Comparison of ENCODE assay signal across 16 cellular contexts in genomic region chr5:2696156-2696807, GRCh38. TPM values are rescaled to one million over a fixed set of nuclear protein-coding genes. Genes with fewer than 3 reads are reported as not detected.
A peak's percentile ranks its signal among the peaks of the same experiment; 100 is the strongest.
DNase-seq lines count a peak whose midpoint lies in the region; ATAC-seq and TF ChIP-seq lines count a peak whose summit lies in the region.
"Had no signal": no experiment of that assay in that cellular context is flagged by ENCODE, and none has a peak within 500 bp of the region (broad histone marks: within the 10 kb centered on the region; RNA-seq: fewer than 3 reads in every experiment).

No MANE protein-coding gene starts in this region.

- H2AFZ ChIP-seq in mammary epithelial cell (ENCODE audit: low read depth, low read length) (no peak overlapping the region), hepatocyte (peak overlapping the region; percentile 9)
- H2AFZ ChIP-seq: GM23338 had no signal

- H3K36me3 ChIP-seq in mammary epithelial cell (ENCODE audit: insufficient read depth, low read length) (no peaks in the 10 kb centered on the region), hepatocyte (replicated peaks; ENCODE audit: insufficient read depth, low read depth) (no peaks in the 10 kb centered on the region), sigmoid colon (no peaks in the 10 kb centered on the region)
- H3K36me3 ChIP-seq: BLaER1, HAP-1 had no signal

- H3K27ac Mint-ChIP-seq in MCF 10A (ENCODE audit: low read depth, unreplicated experiment) = peak overlapping the region; percentile 84
- H3K27ac Mint-ChIP-seq in naive thymus-derived CD8-positive, alpha-beta T cell = no peak overlapping the region
- H3K27ac Mint-ChIP-seq: CD4-positive, CD25-positive, alpha-beta regulatory T cell; GM23338 had no signal

- peaks cover 11% of the 10 kb centered on the region for H3K36me3 Mint-ChIP-seq in MCF 10A (ENCODE audit: insufficient read depth, unreplicated experiment)
- no peaks in the 10 kb centered on the region for H3K36me3 Mint-ChIP-seq in naive thymus-derived CD8-positive, alpha-beta T cell
- H3K36me3 Mint-ChIP-seq: CD4-positive, CD25-positive, alpha-beta regulatory T cell had no signal

- H3K4me1 ChIP-seq in mammary epithelial cell (ENCODE audit: insufficient read depth, low read length) (no peaks in the 10 kb centered on the region), hepatocyte (ENCODE audit: insufficient read depth) (no peaks in the 10 kb centered on the region), sigmoid colon (no peaks in the 10 kb centered on the region)
- H3K4me1 ChIP-seq: BLaER1, HAP-1 had no signal

- no peak for TF ChIP-seq EP300 in sigmoid colon (IDR thresholded peaks at IDR 0.05)

- CTCF ChIA-PET in MCF 10A (lab: Yijun Ruan, JAX) (interaction anchor here (0.6 to 1.1 kb wide), 7 partner anchors 10 to 151 kb away, joined by 3 to 5 read pairs (median 3); no protein-coding TSS in a partner anchor), mammary epithelial cell (lab: Charles Lee; ENCODE audit: low non-redundant PET) (no interaction called here)

- H3K27me3 ChIP-seq in mammary epithelial cell (ENCODE audit: insufficient read depth, low read length) (no peaks in the 10 kb centered on the region), hepatocyte (no peaks in the 10 kb centered on the region), sigmoid colon (no peaks in the 10 kb centered on the region)
- H3K27me3 ChIP-seq: BLaER1 had no signal

- ATAC-seq in naive thymus-derived CD8-positive, alpha-beta T cell = no peak
- ATAC-seq in GM21526 (IDR thresholded peaks at IDR 0.05; ENCODE audit: low FRiP score, unreplicated experiment) = no peak
- ATAC-seq: GM23338 had no signal

- intact Hi-C loops in MCF 10A (cut with micrococcal nuclease) (no loop called here), mammary epithelial cell (cut with micrococcal nuclease) (no loop called here), sigmoid colon (cut with DNase I) (no loop called here)

- H4K20me1 ChIP-seq in mammary epithelial cell (ENCODE audit: insufficient read depth, low read length) (no peaks in the 10 kb centered on the region), hepatocyte (ENCODE audit: insufficient read depth, poor library complexity, severe bottlenecking) (no peaks in the 10 kb centered on the region)
- H4K20me1 ChIP-seq: BLaER1 had no signal

- no peak for TF ChIP-seq CTCF in MCF 10A (IDR thresholded peaks at IDR 0.05; ENCODE audit: unreplicated experiment)
- no peak for TF ChIP-seq CTCF in mammary epithelial cell (conservative IDR thresholded peaks at IDR 0.05 in 1 of 2, IDR thresholded peaks at IDR 0.05 in 1 of 2; ENCODE audit: extremely low read depth in 1 of 2, insufficient read depth in 1 of 2, low read depth in 1 of 2, low read length in 2 of 2)
- TF ChIP-seq CTCF in hepatocyte (IDR thresholded peaks at IDR 0.05; ENCODE audit: poor library complexity) = no peak
- TF ChIP-seq CTCF in sigmoid colon (IDR thresholded peaks at IDR 0.05) = no peak

- H3K9me3 ChIP-seq in mammary epithelial cell (replicated peaks; ENCODE audit: insufficient read depth, low read length) (peaks cover 8% of the 10 kb centered on the region), hepatocyte (ENCODE audit: low read depth) (no peaks in the 10 kb centered on the region), sigmoid colon (no peaks in the 10 kb centered on the region)
- H3K9me3 ChIP-seq: HAP-1 had no signal

- no peaks in the 10 kb centered on the region for H3K9me2 ChIP-seq in hepatocyte (replicated peaks; ENCODE audit: insufficient read depth)

- H3K27me3 Mint-ChIP-seq in MCF 10A (ENCODE audit: insufficient read depth, unreplicated experiment) = no peaks in the 10 kb centered on the region
- H3K27me3 Mint-ChIP-seq in naive thymus-derived CD8-positive, alpha-beta T cell = peaks cover 0 to 22% (median 2%) of the 10 kb centered on the region in 5 donors
- H3K27me3 Mint-ChIP-seq: CD4-positive, CD25-positive, alpha-beta regulatory T cell had no signal

- BruUV-seq in MCF 10A (replicated peaks; lab: Mats Ljungman, UMichigan) (no TSS peak), mammary epithelial cell (replicated peaks; lab: Mats Ljungman, UMichigan) (no TSS peak)

- no peak overlapping the region for H3K4me3 Mint-ChIP-seq in MCF 10A (ENCODE audit: unreplicated experiment)
- no peak overlapping the region for H3K4me3 Mint-ChIP-seq in naive thymus-derived CD8-positive, alpha-beta T cell
- H3K4me3 Mint-ChIP-seq: GM23338 had no signal

- POLR2A ChIA-PET in MCF 10A (lab: Yijun Ruan, JAX) = interaction anchor here (0.7 to 2.6 kb wide), 7 partner anchors 11 to 65 kb away, joined by 3 to 19 read pairs (median 4); partner anchors contain the start of gene IRX2
- POLR2A ChIA-PET in naive thymus-derived CD8-positive, alpha-beta T cell (lab: Charles Lee) = no interaction called here

- in situ Hi-C loops in mammary epithelial cell (cut with MboI; ENCODE audit: low sequenced_read_pairs in 2 of 2) = no loop called here

- 88% methylated on average over 12 of the region's 16 CpGs for WGBS in mammary epithelial cell (ENCODE audit: low coverage, missing lambda C conversion rate)
- 93% methylated on average over 16 of the region's 16 CpGs for WGBS in hepatocyte (ENCODE audit: low lambda C conversion rate, missing lambda C conversion rate)
- WGBS in sigmoid colon, 2 donors = 87 to 88% methylated on average over 16 of the region's 16 CpGs

- DNase-seq in MCF 10A (ENCODE audit: unreplicated experiment) (no peak), mammary epithelial cell (no peak), hepatocyte (ENCODE audit: low spot score) (no peak), sigmoid colon (peak; percentile 50)
- no peak for DNase-seq in naive thymus-derived CD8-positive, alpha-beta T cell
- DNase-seq in activated naive CD4-positive, alpha-beta T cell treated with anti-CD3 and anti-CD28 coated beads, Interleukin-2, amount 50 U/mL, for 16 hours = no peak
- DNase-seq: AML-193; CD4-positive, CD25-positive, alpha-beta regulatory T cell; DMS53; GF-D8 had no signal

- H3K4me3 ChIP-seq in mammary epithelial cell (replicated peaks in 1 of 3; ENCODE audit: insufficient read depth in 1 of 3, low read depth in 2 of 3, low read length in 3 of 3) (no peak overlapping the region), hepatocyte (no peak overlapping the region), sigmoid colon (no peak overlapping the region)
- H3K4me3 ChIP-seq: BLaER1, GM23338, HAP-1 had no signal

- H3K27ac ChIP-seq in mammary epithelial cell (ENCODE audit: insufficient read depth, low read depth, low read length) = no peak overlapping the region
- no peak overlapping the region for H3K27ac ChIP-seq in hepatocyte
- H3K27ac ChIP-seq in sigmoid colon = no peak overlapping the region
- H3K27ac ChIP-seq: 22Rv1, BLaER1 had no signal

- H3K9me3 Mint-ChIP-seq in MCF 10A (ENCODE audit: unreplicated experiment) = no peaks in the 10 kb centered on the region
- peaks cover 0 to 16% (median under 1%) of the 10 kb centered on the region in 9 donors for H3K9me3 Mint-ChIP-seq in naive thymus-derived CD8-positive, alpha-beta T cell

- dilution Hi-C loops in mammary epithelial cell (cut with HindIII; ENCODE audit: low sequenced_read_pairs) = no loop called here

- TF ChIP-seq POLR2A in sigmoid colon (IDR thresholded peaks at IDR 0.05) = no peak

- peaks cover 33% of the 10 kb centered on the region for H3K4me1 Mint-ChIP-seq in MCF 10A (ENCODE audit: insufficient read depth, unreplicated experiment)
- peaks cover 0 to 2% (median 0%) of the 10 kb centered on the region in 4 donors for H3K4me1 Mint-ChIP-seq in naive thymus-derived CD8-positive, alpha-beta T cell
- H3K4me1 Mint-ChIP-seq: CD4-positive, CD25-positive, alpha-beta regulatory T cell; GM23338 had no signal

- no peaks in the 10 kb centered on the region for H3K79me2 ChIP-seq in mammary epithelial cell (ENCODE audit: insufficient read depth, low read length)
- no peaks in the 10 kb centered on the region for H3K79me2 ChIP-seq in hepatocyte

- H3K9ac ChIP-seq in mammary epithelial cell (ENCODE audit: insufficient read depth, low read length) = no peak overlapping the region
- H3K9ac ChIP-seq: BLaER1 had no signal

- H3K4me2 ChIP-seq in mammary epithelial cell (ENCODE audit: insufficient read depth, low read depth, low read length) = no peak overlapping the region
- no peak overlapping the region for H3K4me2 ChIP-seq in hepatocyte
- H3K4me2 ChIP-seq: BLaER1, GM23338 had no signal

RNA-seq across cellular contexts. Expression of gene IRX2, which starts 55.2 kb away (rescaled TPM):
- total RNA-seq in MCF 10A (2022) (35.4 and 43.4 TPM in 2 replicates), mammary epithelial cell (10 to 100 TPM; 41.5 to 69.0 TPM), hepatocyte (6.0 and 7.5 TPM in 2 replicates), sigmoid colon (not detected)
- polyA plus RNA-seq in mammary epithelial cell (18.4 TPM), hepatocyte (7.8 and 8.1 TPM in 2 replicates), sigmoid colon (under 1 TPM in 1 of 3 donors, not detected in 2; 0.03 TPM)
- 4.8 TPM for polyA minus RNA-seq in mammary epithelial cell
- total RNA-seq in naive thymus-derived CD8-positive, alpha-beta T cell = not detected
- polyA plus RNA-seq in naive thymus-derived CD8-positive, alpha-beta T cell = not detected
- total RNA-seq: CD4-positive, CD25-positive, alpha-beta regulatory T cell; HepG2 had no signal
- polyA plus RNA-seq: CD4-positive, CD25-positive, alpha-beta regulatory T cell; HepG2 had no signal
